Comparison of ENCODE assay signal across 13 cellular contexts in genomic region chr16:78800535-78800934, GRCh38.
A peak's percentile ranks its signal among the peaks of the same experiment; 100 is the strongest.
DNase-seq lines count a peak whose midpoint lies in the region; ATAC-seq and TF ChIP-seq lines count a peak whose summit lies in the region.
"Had no signal": no experiment of that assay in that cellular context is flagged by ENCODE, and none has a peak within 500 bp of the region (broad histone marks: within the 10 kb centered on the region; RNA-seq: fewer than 3 reads in every experiment).

No MANE protein-coding gene starts in this region.

- intact Hi-C loops in activated CD4-positive, alpha-beta T cell treated with anti-CD3 and anti-CD28 coated beads, Interleukin-2, amount 10 ng/mL, durations not matched to agents 24 days and 14 days (cut with micrococcal nuclease), result loop anchor here (5.0 kb wide), 1 partner anchor 37 kb away; no protein-coding TSS in a partner anchor
- intact Hi-C loops in activated T-helper 1 cell treated with anti-CD3 and anti-CD28 coated beads, Interleukin-12 subunit alpha, Interleukin-12 subunit beta, Interleukin-2, Interleukin-4 antibody, amounts not matched to agents 30 ng/mL and 10 ng/mL and 1 ng/mL, durations not matched to agents 14 hours and 24 hours and 36 hours (cut with micrococcal nuclease), result no loop called here

- peaks cover 2% of the 10 kb centered on the region for H3K9me3 Mint-ChIP-seq in activated CD4-positive, alpha-beta T cell treated with anti-CD3 and anti-CD28 coated beads, Interleukin-2, amount 10 ng/mL, durations not matched to agents 24 days and 14 days
- no peaks in the 10 kb centered on the region for H3K9me3 Mint-ChIP-seq in activated T-helper 1 cell treated with anti-CD3 and anti-CD28 coated beads, Interleukin-12 subunit alpha, Interleukin-12 subunit beta, Interleukin-2, Interleukin-4 antibody, amounts not matched to agents 30 ng/mL and 10 ng/mL and 1 ng/mL, durations not matched to agents 14 hours and 24 hours and 36 hours
- H3K9me3 Mint-ChIP-seq in type B pancreatic cell, result peaks cover 2% of the 10 kb centered on the region

- H3K4me1 Mint-ChIP-seq in activated CD4-positive, alpha-beta T cell treated with anti-CD3 and anti-CD28 coated beads, Interleukin-2, amount 10 ng/mL, durations not matched to agents 24 days and 14 days, result peaks cover 7% of the 10 kb centered on the region
- peaks cover 20% of the 10 kb centered on the region for H3K4me1 Mint-ChIP-seq in activated T-helper 1 cell treated with anti-CD3 and anti-CD28 coated beads, Interleukin-12 subunit alpha, Interleukin-12 subunit beta, Interleukin-2, Interleukin-4 antibody, amounts not matched to agents 30 ng/mL and 10 ng/mL and 1 ng/mL, durations not matched to agents 14 hours and 24 hours and 36 hours (ENCODE audit: low read depth)
- H3K4me1 Mint-ChIP-seq in type B pancreatic cell (ENCODE audit: unreplicated experiment), result no peaks in the 10 kb centered on the region

- ATAC-seq in left lobe of liver (no peak), HG02678 (IDR thresholded peaks at IDR 0.05; ENCODE audit: unreplicated experiment) (no peak)

- no peak overlapping the region for H3K4me3 Mint-ChIP-seq in activated CD4-positive, alpha-beta T cell treated with anti-CD3 and anti-CD28 coated beads, Interleukin-2, amount 10 ng/mL, durations not matched to agents 24 days and 14 days
- H3K4me3 Mint-ChIP-seq in activated T-helper 1 cell treated with anti-CD3 and anti-CD28 coated beads, Interleukin-12 subunit alpha, Interleukin-12 subunit beta, Interleukin-2, Interleukin-4 antibody, amounts not matched to agents 30 ng/mL and 10 ng/mL and 1 ng/mL, durations not matched to agents 14 hours and 24 hours and 36 hours, result no peak overlapping the region
- no peak overlapping the region for H3K4me3 Mint-ChIP-seq in type B pancreatic cell
- H3K4me3 Mint-ChIP-seq: IgD-negative memory B cell had no signal

- H3K27me3 Mint-ChIP-seq in activated CD4-positive, alpha-beta T cell treated with anti-CD3 and anti-CD28 coated beads, Interleukin-2, amount 10 ng/mL, durations not matched to agents 24 days and 14 days, result peaks cover 2% of the 10 kb centered on the region
- peaks cover 6% of the 10 kb centered on the region for H3K27me3 Mint-ChIP-seq in activated T-helper 1 cell treated with anti-CD3 and anti-CD28 coated beads, Interleukin-12 subunit alpha, Interleukin-12 subunit beta, Interleukin-2, Interleukin-4 antibody, amounts not matched to agents 30 ng/mL and 10 ng/mL and 1 ng/mL, durations not matched to agents 14 hours and 24 hours and 36 hours (ENCODE audit: insufficient read depth)
- no peaks in the 10 kb centered on the region for H3K27me3 Mint-ChIP-seq in type B pancreatic cell
- H3K27me3 Mint-ChIP-seq: IgD-negative memory B cell had no signal

- no peaks in the 10 kb centered on the region for H3K36me3 Mint-ChIP-seq in activated CD4-positive, alpha-beta T cell treated with anti-CD3 and anti-CD28 coated beads, Interleukin-2, amount 10 ng/mL, durations not matched to agents 24 days and 14 days (ENCODE audit: low read depth)
- H3K36me3 Mint-ChIP-seq in activated T-helper 1 cell treated with anti-CD3 and anti-CD28 coated beads, Interleukin-12 subunit alpha, Interleukin-12 subunit beta, Interleukin-2, Interleukin-4 antibody, amounts not matched to agents 30 ng/mL and 10 ng/mL and 1 ng/mL, durations not matched to agents 14 hours and 24 hours and 36 hours (ENCODE audit: low read depth), result peaks cover 3% of the 10 kb centered on the region
- H3K36me3 Mint-ChIP-seq in type B pancreatic cell, result no peaks in the 10 kb centered on the region
- H3K36me3 Mint-ChIP-seq: IgD-negative memory B cell had no signal

- peak overlapping the region; percentile 12 for H3K27ac Mint-ChIP-seq in activated CD4-positive, alpha-beta T cell treated with anti-CD3 and anti-CD28 coated beads, Interleukin-2, amount 10 ng/mL, durations not matched to agents 24 days and 14 days
- peak overlapping the region; percentile 63 for H3K27ac Mint-ChIP-seq in activated T-helper 1 cell treated with anti-CD3 and anti-CD28 coated beads, Interleukin-12 subunit alpha, Interleukin-12 subunit beta, Interleukin-2, Interleukin-4 antibody, amounts not matched to agents 30 ng/mL and 10 ng/mL and 1 ng/mL, durations not matched to agents 14 hours and 24 hours and 36 hours
- H3K27ac Mint-ChIP-seq in type B pancreatic cell, result no peak overlapping the region
- H3K27ac Mint-ChIP-seq: IgD-negative memory B cell had no signal

- DNase-seq in activated CD4-positive, alpha-beta T cell treated with anti-CD3 and anti-CD28 coated beads, Interleukin-2, amount 10 ng/mL, durations not matched to agents 24 days and 14 days, result peak; percentile 57
- DNase-seq in activated CD4-positive, alpha-beta T cell treated with anti-CD3 and anti-CD28 coated beads, Interleukin-2, amount 50 U/mL, for 48 hours, result no peak
- no peak for DNase-seq in activated T-helper 1 cell treated with anti-CD3 and anti-CD28 coated beads, Interleukin-12 subunit alpha, Interleukin-12 subunit beta, Interleukin-2, Interleukin-4 antibody, amounts not matched to agents 30 ng/mL and 10 ng/mL and 1 ng/mL, durations not matched to agents 14 hours and 24 hours and 36 hours (ENCODE audit: low spot score)
- peak; percentile 5 for DNase-seq in iPS DF 4.7 (ENCODE audit: extremely low read depth, low spot score)
- no peak for DNase-seq in type B pancreatic cell (ENCODE audit: extremely low spot score, unreplicated experiment)
- DNase-seq in left lobe of liver (ENCODE audit: low spot score), result no peak
- no peak for DNase-seq in NCI-H1417 treated with DMSO at 0.1 percent for 48 hours (lab: John Stamatoyannopoulos, UW)
- DNase-seq: Caco-2, NCI-H1436 treated with DMSO at 0.1 percent for 48 hours, NCI-H2107, NCI-H69 had no signal

- peak; percentile 49 for TF ChIP-seq CTCF in type B pancreatic cell (conservative IDR thresholded peaks at IDR 0.05)

Comparison
In these comparisons a context has a peak if more than half of its experiments do, and no peak if none do; other contexts are left out.
1. DNase-seq: peak in activated CD4-positive, alpha-beta T cell treated with anti-CD3 and anti-CD28 coated beads, Interleukin-2, amount 10 ng/mL, durations not matched to agents 24 days and 14 days (single experiment) and iPS DF 4.7 (single experiment); none in activated CD4-positive, alpha-beta T cell treated with anti-CD3 and anti-CD28 coated beads, Interleukin-2, amount 50 U/mL, for 48 hours (0 of 2), activated T-helper 1 cell treated with anti-CD3 and anti-CD28 coated beads, Interleukin-12 subunit alpha, Interleukin-12 subunit beta, Interleukin-2, Interleukin-4 antibody, amounts not matched to agents 30 ng/mL and 10 ng/mL and 1 ng/mL, durations not matched to agents 14 hours and 24 hours and 36 hours (single experiment), type B pancreatic cell (single experiment), left lobe of liver (single experiment) and NCI-H1417 treated with DMSO at 0.1 percent for 48 hours (single experiment).